Comparison of ENCODE assay signal across 19 cellular contexts in genomic region chr19:2355168-2356035, GRCh38. TPM values are rescaled to one million over a fixed set of nuclear protein-coding genes. Genes with fewer than 3 reads are reported as not detected.
DNase-seq lines count a peak whose midpoint lies in the region; TF ChIP-seq lines count a peak whose summit lies in the region.
"Had no signal": no experiment of that assay in that cellular context is flagged by ENCODE, and none has a peak within 500 bp of the region (broad histone marks: within the 10 kb centered on the region; RNA-seq: fewer than 3 reads in every experiment).

No MANE protein-coding gene starts in this region.

- H3K4me1 ChIP-seq in ovary (ENCODE audit: insufficient read depth): no peaks in the 10 kb centered on the region
- H3K4me1 ChIP-seq: vagina had no signal

- no peaks in the 10 kb centered on the region for H3K9me3 ChIP-seq in ovary
- H3K9me3 ChIP-seq: mucosa of descending colon, vagina had no signal

- no peak for TF ChIP-seq CTCF in ovary (IDR thresholded peaks at IDR 0.05)

- intact Hi-C loops in ovary (cut with DNase I): no loop called here

- H3K36me3 ChIP-seq in H7 (replicated peaks; ENCODE audit: control insufficient read depth, insufficient read depth, low read length) (no peaks in the 10 kb centered on the region; the same call in 1 of the 2 replicates), ovary (no peaks in the 10 kb centered on the region)

- H3K4me3 ChIP-seq in H7 (ENCODE audit: insufficient read depth, low read depth, low read length) (no peak overlapping the region), ovary (no peak overlapping the region)
- H3K4me3 ChIP-seq: mucosa of descending colon, vagina had no signal

- DNase-seq in AG20443 (ENCODE audit: low spot score): peak; percentile 92
- peak; percentile 32 for DNase-seq in H7
- DNase-seq in astrocyte of the hippocampus (ENCODE audit: low read depth, low spot score): peak; percentile 66
- peak; percentile 75 for DNase-seq in myocyte (ENCODE audit: low read depth)
- no peak for DNase-seq in activated T-cell treated with anti-CD3 and anti-CD28 coated beads, Interleukin-2, amount 50 U/mL, for 1 hour
- DNase-seq in DMS153 treated with DMSO at 0.1 percent for 48 hours (lab: John Stamatoyannopoulos, UW; ENCODE audit: unreplicated experiment): no peak
- no peak for DNase-seq in mesenteric fat pad (ENCODE audit: low spot score)
- DNase-seq in ovary: no peak
- DNase-seq: activated CD4-positive, alpha-beta T cell treated with anti-CD3 and anti-CD28 coated beads for 48 hours; activated effector memory CD4-positive, alpha-beta T cell treated with Interleukin-2 at 50 U/mL for 16 hours; Calu3; GDM1; head of caudate nucleus; left ventricle myocardium superior; mucosa of descending colon; NCI-H1930; NCI-H510A had no signal

- no peak for TF ChIP-seq POLR2A in ovary (IDR thresholded peaks at IDR 0.05)

- TF ChIP-seq EP300 in ovary (IDR thresholded peaks at IDR 0.05): no peak

- H3K27me3 ChIP-seq in H7 (ENCODE audit: control insufficient read depth, insufficient read depth, low read length) (peaks cover 2% of the 10 kb centered on the region; the same call in 1 of the 2 replicates), ovary (no peaks in the 10 kb centered on the region)
- H3K27me3 ChIP-seq: vagina had no signal

- WGBS in ovary, 3 donors: 78 to 87% (median 81%) methylated on average over 24 of the region's 24 CpGs

- no peak overlapping the region for H3K27ac ChIP-seq in ovary
- H3K27ac ChIP-seq: vagina had no signal

RNA-seq across cellular contexts. Expression of gene TMPRSS9, which starts 4.7 kb away (rescaled TPM):
- total RNA-seq in H7 (2014; rRNA removed; shearing (Covaris generic)): 0.48 TPM in 1 of 2 replicates, not detected in the other
- total RNA-seq in myocyte (not detected in 2 replicates), mesenteric fat pad (not detected), ovary (under 1 TPM in 6 of 7 donors, not detected in 1; 0.07 to 0.51 (median 0.23) TPM)
- 0.62 TPM for polyA plus RNA-seq in myocyte (2012)
- under 1 TPM; 0.05 to 0.13 TPM for polyA plus RNA-seq in ovary
- total RNA-seq: Calu3, cardiac septum, left ventricle myocardium superior, vagina had no signal

RNA-seq across cellular contexts. Expression of gene SPPL2B, which starts 26.9 kb away (rescaled TPM):
- total RNA-seq in H7 (2014; rRNA removed; shearing (Covaris generic)): 65.9 and 75.3 TPM in 2 replicates
- total RNA-seq in myocyte (36.1 and 45.7 TPM in 2 replicates), mesenteric fat pad (37.8 TPM), ovary (10 to 100 TPM; 33.5 to 66.6 (median 48.6) TPM)
- polyA plus RNA-seq in myocyte (2012): 42.7 TPM
- polyA plus RNA-seq in ovary: 10 to 100 TPM in 1 of 2 donors, 1 to 10 TPM in 1; 1.5 to 39.7 TPM

RNA-seq across cellular contexts. Expression of gene LSM7, which starts 27.0 kb away (rescaled TPM):
- total RNA-seq in H7 (2014; rRNA removed; shearing (Covaris generic)): 320 and 421 TPM in 2 replicates
- 158 and 226 TPM in 2 replicates for total RNA-seq in myocyte
- 181 TPM for polyA plus RNA-seq in myocyte (2012)
- 49.6 TPM for total RNA-seq in mesenteric fat pad
- total RNA-seq in ovary: 100 to 1,000 TPM in 2 of 7 donors, 10 to 100 TPM in 5; 59.4 to 159 (median 79.6) TPM
- polyA plus RNA-seq in ovary: 100 to 1,000 TPM in 1 of 2 donors, 10 to 100 TPM in 1; 31.8 to 196 TPM

RNA-seq across cellular contexts. Expression of gene LINGO3, which starts 47.4 kb away (rescaled TPM):
- total RNA-seq in H7 (2014; rRNA removed; shearing (Covaris generic)): 1.1 and 2.7 TPM in 2 replicates
- not detected in 2 replicates for total RNA-seq in myocyte
- polyA plus RNA-seq in myocyte (2012): 0.08 TPM
- total RNA-seq in mesenteric fat pad: not detected
- total RNA-seq in ovary: not detected
- not detected for polyA plus RNA-seq in ovary
- total RNA-seq: Calu3, cardiac septum, left ventricle myocardium superior, mucosa of descending colon, vagina had no signal

Comparison
In these comparisons a context has a peak if more than half of its experiments do, and no peak if none do; other contexts are left out.
1. DNase-seq: peak in AG20443 (single experiment), H7 (single experiment), astrocyte of the hippocampus (single experiment) and myocyte (single experiment); none in activated T-cell treated with anti-CD3 and anti-CD28 coated beads, Interleukin-2, amount 50 U/mL, for 1 hour (single experiment), DMS153 treated with DMSO at 0.1 percent for 48 hours (single experiment), mesenteric fat pad (single experiment) and ovary (0 of 5).